ENCODE assay signal across 17 cellular contexts in the genomic region with DNA sequence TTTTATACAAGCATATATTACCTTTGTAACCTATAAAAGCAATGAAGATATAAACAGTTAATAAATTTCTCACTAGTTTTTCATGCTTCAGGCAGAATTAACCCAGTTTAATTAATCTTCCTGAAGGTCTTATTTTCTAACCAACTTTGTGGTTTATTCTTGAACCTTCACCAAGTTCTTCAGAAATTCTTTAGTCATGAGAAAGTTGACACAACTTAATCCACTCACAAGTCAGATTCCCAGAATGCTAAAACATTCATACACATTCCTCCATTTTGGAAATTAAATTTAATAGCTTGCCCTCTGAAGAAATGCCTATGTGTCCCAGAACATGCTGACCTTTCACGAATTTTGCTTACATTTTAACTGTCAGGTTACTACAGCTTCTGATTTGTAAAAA.
DNase-seq lines count a peak whose midpoint lies in the region; ATAC-seq and TF ChIP-seq lines count a peak whose summit lies in the region.
"Had no signal": no experiment of that assay in that cellular context is flagged by ENCODE, and none has a peak within 500 bp of the region (broad histone marks: within the 10 kb centered on the region; RNA-seq: fewer than 3 reads in every experiment).

No MANE protein-coding gene starts in this region.

- no peak for ATAC-seq in HG03108 (IDR thresholded peaks at IDR 0.05; ENCODE audit: unreplicated experiment)
- no peak for ATAC-seq in HG02852 (IDR thresholded peaks at IDR 0.05; ENCODE audit: unreplicated experiment)
- ATAC-seq: K562, Right ventricle myocardium inferior had no signal

- DNase-seq in EL = peak; percentile 39
- peak; percentile 34 for DNase-seq in LHCN-M2 (ENCODE audit: low read depth)
- peak; percentile 44 for DNase-seq in astrocyte of the spinal cord (ENCODE audit: low read depth, low spot score)
- DNase-seq in osteoblast (ENCODE audit: insufficient read length, low spot score, missing footprints) = no peak
- DNase-seq in RPMI8226 = no peak
- DNase-seq in NCI-H2107 (lab: John Stamatoyannopoulos, UW) = no peak
- DNase-seq: NCI-H1092, NCI-H446, NCI-H748 treated with DMSO at 0.1 percent for 48 hours had no signal

- no peak for TF ChIP-seq CTCF in astrocyte of the spinal cord (IDR thresholded peaks at IDR 0.05; ENCODE audit: low read depth, low read length)
- no peak for TF ChIP-seq CTCF in osteoblast (IDR thresholded peaks at IDR 0.05; ENCODE audit: extremely low read depth, low read depth, low read length)

- in situ Hi-C loops in astrocyte of the spinal cord (cut with HindIII; ENCODE audit: low sequenced_read_pairs) = no loop called here

- no peaks in the 10 kb centered on the region for H3K27me3 ChIP-seq in osteoblast (ENCODE audit: insufficient read depth, low read length)
- H3K27me3 ChIP-seq: BLaER1 treated with 17β-estradiol and CSF1 and Interleukin-3, amounts not matched to agents 10 nM and 100 nM had no signal

- H4K20me1 ChIP-seq in osteoblast (ENCODE audit: insufficient read depth, low read length) = no peaks in the 10 kb centered on the region
- H4K20me1 ChIP-seq: BLaER1 treated with 17β-estradiol and CSF1 and Interleukin-3, amounts not matched to agents 10 nM and 100 nM had no signal

- H3K4me2 ChIP-seq in osteoblast (ENCODE audit: insufficient read depth, low read length) = no peak overlapping the region
- H3K4me2 ChIP-seq: BLaER1 treated with 17β-estradiol and CSF1 and Interleukin-3, amounts not matched to agents 10 nM and 100 nM; PC-9 had no signal

- no peak overlapping the region for H3K27ac ChIP-seq in osteoblast (ENCODE audit: low read depth, low read length)
- H3K27ac ChIP-seq: BLaER1 treated with 17β-estradiol and CSF1 and Interleukin-3, amounts not matched to agents 10 nM and 100 nM; PC-9; SK-N-MC had no signal

- no peaks in the 10 kb centered on the region for H3K36me3 ChIP-seq in osteoblast (ENCODE audit: insufficient read depth, low read length)
- H3K36me3 ChIP-seq: BLaER1 treated with 17β-estradiol and CSF1 and Interleukin-3, amounts not matched to agents 10 nM and 100 nM; HAP-1 had no signal

- no peaks in the 10 kb centered on the region for H3K79me2 ChIP-seq in osteoblast (ENCODE audit: insufficient read depth, low read length)

- H3K9me3 ChIP-seq in osteoblast (ENCODE audit: low read depth, low read length) = no peaks in the 10 kb centered on the region
- H3K9me3 ChIP-seq: HAP-1 had no signal

- H3K4me3 ChIP-seq in astrocyte of the spinal cord (ENCODE audit: low read depth, low read length) (no peak overlapping the region), osteoblast (ENCODE audit: insufficient read depth, low read length) (no peak overlapping the region)
- H3K4me3 ChIP-seq: BLaER1 treated with 17β-estradiol and CSF1 and Interleukin-3, amounts not matched to agents 10 nM and 100 nM; HAP-1; K562; PC-9; SK-N-MC had no signal

- H3K4me1 ChIP-seq in osteoblast (ENCODE audit: insufficient read depth, low read length) = peaks cover 8% of the 10 kb centered on the region
- H3K4me1 ChIP-seq: BLaER1 treated with 17β-estradiol and CSF1 and Interleukin-3, amounts not matched to agents 10 nM and 100 nM; HAP-1 had no signal

- H2AFZ ChIP-seq in osteoblast (ENCODE audit: low read length) = peak overlapping the region; percentile 20
- H2AFZ ChIP-seq: PC-9 had no signal

Comparison
In these comparisons a context has a peak if more than half of its experiments do, and no peak if none do; other contexts are left out.
1. DNase-seq: peak in EL (single experiment), LHCN-M2 (single experiment) and astrocyte of the spinal cord (single experiment); none in osteoblast (single experiment), RPMI8226 (single experiment) and NCI-H2107 (single experiment).